10 cellular contexts compared by ENCODE assay signal in the genomic region with DNA sequence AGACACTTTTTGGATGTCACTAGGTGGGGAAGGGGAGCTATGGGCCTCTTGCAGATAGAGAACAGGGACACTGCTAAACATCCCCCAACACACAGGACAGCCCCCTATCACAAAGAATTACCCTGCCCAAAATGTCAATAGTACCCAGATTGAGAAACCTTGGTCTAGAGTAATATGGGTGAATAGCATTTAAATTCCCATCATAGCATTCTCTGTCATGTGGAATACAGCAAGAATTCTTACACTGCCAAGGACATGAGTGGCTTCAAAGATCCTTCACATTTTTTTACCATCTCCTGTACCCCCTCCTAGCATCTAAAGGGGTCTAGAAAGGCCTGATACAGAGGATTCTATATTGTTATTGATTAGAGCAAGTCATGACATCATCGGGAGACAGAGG.
"Had no signal": no experiment of that assay in that cellular context is flagged by ENCODE, and none has a peak within 500 bp of the region (broad histone marks: within the 10 kb centered on the region; RNA-seq: fewer than 3 reads in every experiment).

No MANE protein-coding gene starts in this region.

- ATAC-seq: HCT116, K562 had no signal

- H2AFZ ChIP-seq: GM23248 had no signal

- H3K4me1 ChIP-seq: HAP-1 had no signal

- H3K36me3 ChIP-seq: HAP-1 had no signal

- H3K9me3 ChIP-seq: HAP-1 had no signal

- H3K27ac ChIP-seq: GM23248 had no signal

- FAIRE-seq: HTR-8/SVneo, K562 had no signal

- H3K4me3 ChIP-seq: GM23248, HAP-1, K562 had no signal

- H3K9ac ChIP-seq: GM23248 had no signal

- DNase-seq: GM23248, GOT3, H7, HFFc6, IMR-90, KG1 had no signal
